Comparison of ENCODE assay signal across 16 cellular contexts in the genomic region with DNA sequence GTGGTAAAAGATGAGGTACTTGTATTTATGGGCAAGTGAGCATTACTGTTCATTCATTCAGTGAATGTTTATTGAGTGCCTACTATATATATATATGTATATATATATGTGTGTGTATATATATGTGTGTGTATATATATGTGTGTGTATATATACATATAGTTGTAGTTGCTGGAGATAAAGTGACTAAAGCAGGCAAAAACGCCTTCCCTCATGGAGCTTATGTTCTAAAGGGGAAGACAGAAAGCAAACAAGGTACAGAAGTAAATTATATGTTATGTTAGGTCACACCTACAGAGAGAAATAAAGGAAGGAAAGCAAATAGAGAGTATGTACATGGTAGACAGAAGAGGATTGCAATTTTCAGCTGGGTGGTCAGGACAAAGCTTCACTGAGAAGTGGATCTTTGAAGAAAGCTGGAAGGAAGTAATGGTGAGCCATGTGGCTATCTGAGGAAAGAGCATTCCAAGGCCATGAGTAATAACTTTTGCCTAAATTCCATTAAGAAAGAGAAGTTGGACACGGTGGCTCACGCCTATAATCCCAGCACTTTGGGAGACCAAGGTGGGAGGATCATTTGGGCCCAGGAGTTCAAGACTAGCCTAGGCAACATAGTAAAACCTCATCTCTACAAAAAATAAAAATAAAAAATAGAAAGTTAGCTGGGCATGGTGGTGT. TPM values are rescaled to one million over a fixed set of nuclear protein-coding genes. Genes with fewer than 3 reads are reported as not detected.
A peak's percentile ranks its signal among the peaks of the same experiment; 100 is the strongest.
DNase-seq lines count a peak whose midpoint lies in the region; TF ChIP-seq lines count a peak whose summit lies in the region.
"Had no signal": no experiment of that assay in that cellular context is flagged by ENCODE, and none has a peak within 500 bp of the region (broad histone marks: within the 10 kb centered on the region; RNA-seq: fewer than 3 reads in every experiment).

No MANE protein-coding gene starts in this region.

- intact Hi-C loops in mammary epithelial cell (cut with micrococcal nuclease): no loop called here

- BruUV-seq in mammary epithelial cell (replicated peaks; lab: Mats Ljungman, UMichigan): no TSS peak

- peaks cover 16% of the 10 kb centered on the region for H3K4me1 Mint-ChIP-seq in neural progenitor cell

- no peak overlapping the region for H3K4me3 ChIP-seq in AG10803 (ENCODE audit: low read length)
- H3K4me3 ChIP-seq in mammary epithelial cell (replicated peaks in 1 of 3; ENCODE audit: insufficient read depth in 1 of 3, low read depth in 2 of 3, low read length in 3 of 3): no peak overlapping the region
- no peak overlapping the region for H3K4me3 ChIP-seq in neural progenitor cell
- H3K4me3 ChIP-seq: gastroesophageal sphincter, left ventricle myocardium inferior, SK-N-MC had no signal

- H3K4me3 Mint-ChIP-seq in neural progenitor cell: no peak overlapping the region
- H3K4me3 Mint-ChIP-seq: CD8-positive, alpha-beta T cell had no signal

- H4K20me1 ChIP-seq in mammary epithelial cell (ENCODE audit: insufficient read depth, low read length): no peaks in the 10 kb centered on the region
- no peaks in the 10 kb centered on the region for H4K20me1 ChIP-seq in neural progenitor cell (ENCODE audit: low read depth)

- H3K27ac ChIP-seq in mammary epithelial cell (ENCODE audit: insufficient read depth, low read depth, low read length) (no peak overlapping the region), neural progenitor cell (no peak overlapping the region)
- H3K27ac ChIP-seq: gastroesophageal sphincter, left ventricle myocardium inferior, SK-N-MC had no signal

- no peaks in the 10 kb centered on the region for H3K79me2 ChIP-seq in mammary epithelial cell (ENCODE audit: insufficient read depth, low read length)
- no peaks in the 10 kb centered on the region for H3K79me2 ChIP-seq in neural progenitor cell (ENCODE audit: low read depth)

- no peaks in the 10 kb centered on the region for H3K36me3 Mint-ChIP-seq in neural progenitor cell
- H3K36me3 Mint-ChIP-seq: CD8-positive, alpha-beta T cell had no signal

- CTCF ChIA-PET in mammary epithelial cell (lab: Charles Lee; ENCODE audit: low non-redundant PET): interaction anchor here (0.7 kb wide), 1 partner anchor 416 kb away, joined by 7 read pairs; no protein-coding TSS in a partner anchor

- H3K4me1 ChIP-seq in mammary epithelial cell (ENCODE audit: insufficient read depth, low read length): peaks cover 9% of the 10 kb centered on the region
- H3K4me1 ChIP-seq in neural progenitor cell: no peaks in the 10 kb centered on the region

- peak; percentile 89 for DNase-seq in AG10803 (ENCODE audit: low read depth)
- peak; percentile 19 for DNase-seq in LoVo (ENCODE audit: low spot score)
- DNase-seq in mammary epithelial cell: peak; percentile 44
- DNase-seq in kidney tubule cell (ENCODE audit: low spot score): peak; percentile 86
- no peak for DNase-seq in NCI-H446 treated with DMSO at 0.1 percent for 48 hours (lab: John Stamatoyannopoulos, UW)
- no peak for DNase-seq in NCI-H748 treated with DMSO at 0.1 percent for 48 hours (lab: John Stamatoyannopoulos, UW)
- no peak for DNase-seq in neural progenitor cell (ENCODE audit: low spot score)
- DNase-seq in anterior cingulate cortex (lab: John Stamatoyannopoulos, UW): no peak
- DNase-seq: caudate nucleus; CD8-positive, alpha-beta T cell; left ventricle myocardium inferior; MM.1S; NCI-H524; nucleus accumbens had no signal

- peak overlapping the region; percentile 44 for H2AFZ ChIP-seq in mammary epithelial cell (ENCODE audit: low read depth, low read length)
- H2AFZ ChIP-seq in neural progenitor cell (replicated peaks): no peak overlapping the region

- H3K4me2 ChIP-seq in mammary epithelial cell (ENCODE audit: insufficient read depth, low read depth, low read length) (no peak overlapping the region), neural progenitor cell (no peak overlapping the region)

- no peaks in the 10 kb centered on the region for H3F3A ChIP-seq in neural progenitor cell (ENCODE audit: low read depth)

- in situ Hi-C loops in mammary epithelial cell (cut with MboI; ENCODE audit: low sequenced_read_pairs in 2 of 2): no loop called here

- H3K27me3 ChIP-seq in mammary epithelial cell (ENCODE audit: insufficient read depth, low read length): no peaks in the 10 kb centered on the region
- no peaks in the 10 kb centered on the region for H3K27me3 ChIP-seq in neural progenitor cell

- H3K9ac ChIP-seq in mammary epithelial cell (ENCODE audit: insufficient read depth, low read length) (no peak overlapping the region), neural progenitor cell (no peak overlapping the region)

- H3K9me3 Mint-ChIP-seq in neural progenitor cell: no peaks in the 10 kb centered on the region
- H3K9me3 Mint-ChIP-seq: CD8-positive, alpha-beta T cell had no signal

- 48% methylated on average over 3 of the region's 3 CpGs for WGBS in mammary epithelial cell (ENCODE audit: low coverage, missing lambda C conversion rate)

- dilution Hi-C loops in mammary epithelial cell (cut with HindIII; ENCODE audit: low sequenced_read_pairs): loop anchor here (5.0 kb wide), 2 partner anchors 37 to 93 kb away; a partner anchor contains a TSS

- H3K9me3 ChIP-seq in mammary epithelial cell (replicated peaks; ENCODE audit: insufficient read depth, low read length): no peaks in the 10 kb centered on the region
- H3K9me3 ChIP-seq in neural progenitor cell (ENCODE audit: low read depth): no peaks in the 10 kb centered on the region
- H3K9me3 ChIP-seq: gastroesophageal sphincter, left ventricle myocardium inferior had no signal

- no peaks in the 10 kb centered on the region for H3K36me3 ChIP-seq in mammary epithelial cell (ENCODE audit: insufficient read depth, low read length)
- no peaks in the 10 kb centered on the region for H3K36me3 ChIP-seq in neural progenitor cell
- H3K36me3 ChIP-seq: gastroesophageal sphincter, left ventricle myocardium inferior had no signal

- TF ChIP-seq CTCF in AG10803 (conservative IDR thresholded peaks at IDR 0.05; ENCODE audit: low read length): no peak
- no peak for TF ChIP-seq CTCF in mammary epithelial cell (conservative IDR thresholded peaks at IDR 0.05 in 1 of 2, IDR thresholded peaks at IDR 0.05 in 1 of 2; ENCODE audit: extremely low read depth in 1 of 2, insufficient read depth in 1 of 2, low read depth in 1 of 2, low read length in 2 of 2)
- no peak for TF ChIP-seq CTCF in neural progenitor cell (IDR thresholded peaks at IDR 0.05)

- peaks cover 2% of the 10 kb centered on the region for H3K27me3 Mint-ChIP-seq in neural progenitor cell (ENCODE audit: insufficient read depth, low read depth)

- no peak overlapping the region for H3K27ac Mint-ChIP-seq in neural progenitor cell
- H3K27ac Mint-ChIP-seq: CD8-positive, alpha-beta T cell had no signal

RNA-seq across cellular contexts. Expression of a gene that starts 33.5 kb away (rescaled TPM):
- under 1 TPM in 1 of 2 donors, not detected in 1; 0.17 TPM for total RNA-seq in mammary epithelial cell
- polyA plus RNA-seq in mammary epithelial cell: 0.01 TPM
- polyA minus RNA-seq in mammary epithelial cell: not detected
- total RNA-seq in neural progenitor cell (ENCODE audit: low replicate concordance): not detected in 2 replicates
- total RNA-seq: CD8-positive, alpha-beta T cell; left ventricle myocardium inferior had no signal

RNA-seq across cellular contexts. Expression of a gene that starts 53.9 kb away (rescaled TPM):
- total RNA-seq in mammary epithelial cell (10 to 100 TPM; 32.5 to 54.0 TPM), neural progenitor cell (ENCODE audit: low replicate concordance) (1.4 and 5.6 TPM in 2 replicates)
- 12.9 TPM for polyA plus RNA-seq in mammary epithelial cell
- 39.3 TPM for polyA minus RNA-seq in mammary epithelial cell
- total RNA-seq: CD8-positive, alpha-beta T cell had no signal

RNA-seq across cellular contexts. Expression of a gene that starts 56.3 kb away (rescaled TPM):
- total RNA-seq in mammary epithelial cell: not detected
- polyA plus RNA-seq in mammary epithelial cell: not detected
- not detected for polyA minus RNA-seq in mammary epithelial cell
- total RNA-seq in neural progenitor cell (ENCODE audit: low replicate concordance): not detected in 2 replicates
- total RNA-seq: CD8-positive, alpha-beta T cell; gastroesophageal sphincter; left ventricle myocardium inferior had no signal

Comparison
In these comparisons a context has a peak if more than half of its experiments do, and no peak if none do; other contexts are left out.
1. DNase-seq: peak in AG10803 (single experiment), LoVo (single experiment), mammary epithelial cell (single experiment) and kidney tubule cell (single experiment); none in NCI-H446 treated with DMSO at 0.1 percent for 48 hours (single experiment), NCI-H748 treated with DMSO at 0.1 percent for 48 hours (single experiment), neural progenitor cell (single experiment) and anterior cingulate cortex (0 of 58).